ENCODE assay signal across 24 cellular contexts in genomic region chr5:30839956-30840355, GRCh38.
"Had no signal": no experiment of that assay in that cellular context is flagged by ENCODE, and none has a peak within 500 bp of the region (broad histone marks: within the 10 kb centered on the region; RNA-seq: fewer than 3 reads in every experiment).

No MANE protein-coding gene starts in this region.

- H3K4me1 ChIP-seq: breast epithelium, SJSA1 had no signal

- H3K36me3 ChIP-seq: breast epithelium, SJSA1 had no signal

- ATAC-seq: activated CD4-positive, CD25-positive, alpha-beta regulatory T cell treated with anti-CD3 and anti-CD28 coated beads, Interleukin-2, amount 50 U/mL, for 24 hours; activated CD8-positive, alpha-beta T cell treated with anti-CD3 and anti-CD28 coated beads for 36 hours; activated T-cell treated with anti-CD3 and anti-CD28 coated beads, Interleukin-2, amount 50 U/mL, for 72 hours; Panc1; SK-N-SH treated with all-trans-retinoic acid at 6 μM for 48 hours had no signal

- H3K27me3 ChIP-seq: breast epithelium, SJSA1 had no signal

- H3K4me3 ChIP-seq: breast epithelium, SJSA1 had no signal

- H3K27ac ChIP-seq: breast epithelium, SJSA1 had no signal

- DNase-seq: activated CD4-positive, alpha-beta T cell treated with anti-CD3 and anti-CD28 coated beads for 4 hours; activated CD8-positive, alpha-beta memory T cell treated with anti-CD3 and anti-CD28 coated beads, Interleukin-2, amount 50 U/mL, for 4 hours; activated CD8-positive, alpha-beta T cell treated with anti-CD3 and anti-CD28 coated beads for 36 hours; activated gamma-delta T cell treated with Interleukin-2 at 50 U/mL for 16 hours; activated T-cell treated with anti-CD3 and anti-CD28 coated beads, Interleukin-2, amount 50 U/mL, for 72 hours; aorta; central memory CD4-positive, alpha-beta T cell; MM.1S; NCI-H1105; NCI-H1436; NCI-H1694 treated with DMSO at 0.1 percent for 48 hours; NCI-H2029 treated with DMSO at 0.1 percent for 48 hours; NCI-H345; NCI-H510A; NCI-H526 treated with DMSO at 0.1 percent for 48 hours; NK-92 treated with Interleukin-12 subunit alpha and Interleukin-12 subunit beta, amount 100 ng/mL, for 24 hours; OCI-M1; RPMI8226; SHP77 had no signal

- H3K9me3 ChIP-seq: SJSA1 had no signal
